In the genomic region with DNA sequence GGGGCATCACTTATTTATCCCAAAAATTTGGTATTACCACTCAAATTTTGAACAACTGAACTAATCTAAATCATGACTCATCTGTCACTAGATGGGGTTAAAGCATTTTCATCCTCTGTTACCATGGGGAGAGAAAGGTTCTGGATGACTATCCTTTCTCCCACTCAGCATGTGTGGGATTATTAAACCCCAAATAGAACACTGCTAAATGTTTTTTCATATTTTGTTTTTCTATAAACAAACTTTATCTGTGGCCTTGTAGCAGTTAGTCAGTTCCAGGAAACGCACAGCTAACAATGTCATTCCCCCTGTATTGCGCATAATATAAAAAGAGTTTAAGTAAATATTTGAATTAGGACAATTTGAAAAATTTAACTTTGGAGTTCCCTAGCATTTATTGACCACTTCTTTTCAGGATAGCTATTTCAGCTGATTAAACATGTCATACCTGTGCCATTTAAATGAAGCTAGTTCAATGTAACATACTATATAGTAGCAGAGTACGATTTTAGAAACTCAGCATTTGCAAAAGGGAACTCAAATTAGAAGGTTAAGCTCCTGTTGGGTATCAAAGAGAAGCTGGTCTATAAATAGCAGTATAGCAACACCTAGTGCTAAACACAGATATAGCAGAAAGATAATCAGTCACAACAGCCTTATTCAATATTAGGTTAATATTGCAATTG, we compare ENCODE assay signal across 9 cellular contexts. TPM values are rescaled to one million over a fixed set of nuclear protein-coding genes. Genes with fewer than 3 reads are reported as not detected.
DNase-seq lines count a peak whose midpoint lies in the region; ATAC-seq, FAIRE-seq and TF ChIP-seq lines count a peak whose summit lies in the region.
"Had no signal": no experiment of that assay in that cellular context is flagged by ENCODE, and none has a peak within 500 bp of the region (broad histone marks: within the 10 kb centered on the region; RNA-seq: fewer than 3 reads in every experiment).

No MANE protein-coding gene starts in this region.

- no peaks in the 10 kb centered on the region for H4K20me1 ChIP-seq in astrocyte (ENCODE audit: insufficient read depth, low read length)

- H3K79me2 ChIP-seq in astrocyte (ENCODE audit: insufficient read depth, low read length): no peaks in the 10 kb centered on the region

- H3K27ac Mint-ChIP-seq in astrocyte (ENCODE audit: unreplicated experiment): no peak overlapping the region

- H3K36me3 Mint-ChIP-seq in astrocyte (ENCODE audit: low read depth, unreplicated experiment): no peaks in the 10 kb centered on the region

- H3K27ac ChIP-seq in AG04450 (ENCODE audit: low read depth, low read length) (no peak overlapping the region), astrocyte (ENCODE audit: low read depth, low read length) (peak overlapping the region; percentile 32), lower lobe of right lung (no peak overlapping the region)

- H3K4me2 ChIP-seq in astrocyte (ENCODE audit: low read length): peak overlapping the region; percentile 3

- H3K4me1 ChIP-seq in astrocyte (ENCODE audit: insufficient read depth, low read length) (peaks cover 16% of the 10 kb centered on the region), lower lobe of right lung (peaks cover 55% of the 10 kb centered on the region)

- POLR2A ChIA-PET in AG04450 (lab: Yijun Ruan, JAX): interaction anchor here (0.7 to 0.9 kb wide), 2 partner anchors 28 to 205 kb away, joined by 3 read pairs; a partner anchor contains a TSS

- peak; percentile 76 for FAIRE-seq in GM18507 (lab: Jason Lieb, UNC)
- FAIRE-seq in astrocyte (lab: Jason Lieb, UNC): no peak

- TF ChIP-seq CTCF in AG04450 (IDR thresholded peaks at IDR 0.05; ENCODE audit: low read depth, low read length) (peak; percentile 50), astrocyte (IDR thresholded peaks at IDR 0.05; ENCODE audit: insufficient read depth, low read depth, low read length) (peak; percentile 57), lower lobe of right lung (IDR thresholded peaks at IDR 0.05) (peak; percentile 47)

- H3K27me3 ChIP-seq in AG04450 (ENCODE audit: control insufficient read depth, insufficient read depth, low read length): no peaks in the 10 kb centered on the region
- no peaks in the 10 kb centered on the region for H3K27me3 ChIP-seq in astrocyte (ENCODE audit: insufficient read depth, low read length)
- H3K27me3 ChIP-seq in lower lobe of right lung (ENCODE audit: low read depth): no peaks in the 10 kb centered on the region

- H3K9me3 Mint-ChIP-seq in astrocyte (ENCODE audit: unreplicated experiment): no peaks in the 10 kb centered on the region

- H3K36me3 ChIP-seq in astrocyte (ENCODE audit: insufficient read depth, low read length) (no peaks in the 10 kb centered on the region), lower lobe of right lung (no peaks in the 10 kb centered on the region)
- H3K36me3 ChIP-seq: HAP-1 had no signal

- peak overlapping the region; percentile 29 for H3K9ac ChIP-seq in astrocyte (ENCODE audit: low read length)

- H3K4me3 ChIP-seq in AG04450 (ENCODE audit: low read depth, low read length) (no peak overlapping the region), astrocyte (ENCODE audit: insufficient read depth, low read depth, low read length) (no peak overlapping the region), lower lobe of right lung (no peak overlapping the region)
- H3K4me3 ChIP-seq: HAP-1 had no signal

- H2AFZ ChIP-seq in astrocyte (ENCODE audit: low read depth, low read length): no peak overlapping the region

- no peak overlapping the region for H3K4me3 Mint-ChIP-seq in astrocyte (ENCODE audit: unreplicated experiment)

- no peaks in the 10 kb centered on the region for H3K27me3 Mint-ChIP-seq in astrocyte (ENCODE audit: low read depth, unreplicated experiment)

- intact Hi-C loops in lower lobe of right lung (cut with DNase I): no loop called here

- H3K9me3 ChIP-seq in AG04450 (ENCODE audit: control insufficient read depth, insufficient read depth, low read length) (no peaks in the 10 kb centered on the region), astrocyte (ENCODE audit: insufficient read depth, low read depth, low read length) (no peaks in the 10 kb centered on the region), lower lobe of right lung (no peaks in the 10 kb centered on the region)
- H3K9me3 ChIP-seq: HAP-1 had no signal

- ATAC-seq in lower lobe of right lung (peak; percentile 59 to 73), HG02642 (IDR thresholded peaks at IDR 0.05; ENCODE audit: poor library complexity, unreplicated experiment) (no peak)

- DNase-seq in AG04450 (ENCODE audit: low read depth, low spot score) (no peak), GM18507 (ENCODE audit: extremely low spot score, insufficient read length, low read depth) (no peak), M059J (ENCODE audit: low read depth) (peak; percentile 73), astrocyte (ENCODE audit: low read depth) (peak; percentile 37), lower lobe of right lung (no peak), middle frontal gyrus (ENCODE audit: extremely low spot score, low spot score) (no peak)
- DNase-seq in stimulated activated CD4-positive, alpha-beta T cell treated with anti-CD3 and anti-CD28 coated beads, Interleukin-2, amount 100 ng/mL, for 48 hours: no peak

- CTCF ChIA-PET in AG04450 (lab: Charles Lee): interaction anchor here (0.6 to 3.2 kb wide), 3 partner anchors 62 to 187 kb away, joined by 7 to 16 read pairs (median 15); no protein-coding TSS in a partner anchor

- peaks cover 15% of the 10 kb centered on the region for H3K4me1 Mint-ChIP-seq in astrocyte (ENCODE audit: low read depth, unreplicated experiment)

RNA-seq across cellular contexts. Expression of a gene that starts 9.2 kb away (rescaled TPM):
- polyA plus RNA-seq in AG04450 (2011; rRNA removed): not detected in 2 replicates
- polyA minus RNA-seq in AG04450 (2011; rRNA and poly(A)+ RNA removed): not detected in 2 replicates
- total RNA-seq in M059J (2014; rRNA removed; shearing (Covaris generic)): not detected in 2 replicates
- total RNA-seq in astrocyte (not detected in 2 replicates), lower lobe of right lung (5.2 TPM)

RNA-seq across cellular contexts. Expression of a gene that starts 23.6 kb away (rescaled TPM):
- 13.9 and 20.2 TPM in 2 replicates for polyA plus RNA-seq in AG04450 (2011; rRNA removed)
- polyA minus RNA-seq in AG04450 (2011; rRNA and poly(A)+ RNA removed): 29.4 and 44.9 TPM in 2 replicates
- 7.6 and 7.8 TPM in 2 replicates for total RNA-seq in M059J (2014; rRNA removed; shearing (Covaris generic))
- total RNA-seq in astrocyte: 21.5 and 24.0 TPM in 2 replicates
- total RNA-seq in lower lobe of right lung: 27.7 TPM

Comparison
In these comparisons a context has a peak if more than half of its experiments do, and no peak if none do; other contexts are left out.
1. DNase-seq: peak in M059J (single experiment) and astrocyte (single experiment); none in AG04450 (single experiment), GM18507 (single experiment), lower lobe of right lung (single experiment), middle frontal gyrus (single experiment) and stimulated activated CD4-positive, alpha-beta T cell treated with anti-CD3 and anti-CD28 coated beads, Interleukin-2, amount 100 ng/mL, for 48 hours (0 of 2).
2. Peak in every context shown above with its lines, with median percentiles within 50 percentile points of each other: CTCF ChIP-seq.